20 cellular contexts compared by ENCODE assay signal in the genomic region with DNA sequence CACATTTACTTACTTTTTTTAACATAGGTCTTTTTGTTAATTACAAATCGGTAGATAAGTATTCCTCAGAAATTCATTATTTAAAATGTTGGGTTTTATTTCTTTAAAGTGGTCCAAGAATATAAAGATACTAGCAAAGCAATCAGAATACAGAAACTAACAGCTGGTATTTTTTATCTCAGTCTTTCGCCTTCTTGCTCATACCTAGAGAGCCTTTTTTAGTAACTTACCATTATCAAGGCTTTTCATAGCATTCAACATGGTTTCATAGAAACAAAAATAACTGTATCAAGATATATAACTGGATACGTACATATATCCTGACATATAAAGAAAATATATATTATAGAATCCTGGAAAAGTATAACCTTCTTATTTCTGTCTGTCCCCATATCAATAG.
"Had no signal": no experiment of that assay in that cellular context is flagged by ENCODE, and none has a peak within 500 bp of the region (broad histone marks: within the 10 kb centered on the region; RNA-seq: fewer than 3 reads in every experiment).

No MANE protein-coding gene starts in this region.

- H3K4me1 ChIP-seq: esophagus squamous epithelium, gastrocnemius medialis, left ventricle myocardium inferior, prostate gland, vagina had no signal

- DNase-seq: activated CD4-positive, alpha-beta T cell treated with anti-CD3 and anti-CD28 coated beads for 4 hours; activated CD4-positive, alpha-beta T cell treated with anti-CD3 and anti-CD28 coated beads, Interleukin-2, amount 50 U/mL, for 48 hours; activated CD4-positive, CD25-positive, alpha-beta regulatory T cell; activated gamma-delta T cell; activated naive CD4-positive, alpha-beta T cell treated with anti-CD3 and anti-CD28 coated beads, Interleukin-2, amount 50 U/mL, for 16 hours; activated naive CD8-positive, alpha-beta T cell treated with anti-CD3 and anti-CD28 coated beads, Interleukin-2, amount 50 U/mL, for 24 hours; cortex of kidney; endodermal cell; esophagus squamous epithelium; gastrocnemius medialis; hypothalamus; left ventricle myocardium inferior; midbrain; natural killer cell; stimulated activated CD4-positive, alpha-beta T cell treated with anti-CD3 and anti-CD28 coated beads, Interleukin-2, amount 100 ng/mL, for 48 hours; stimulated activated CD8-positive, alpha-beta memory T cell treated with anti-CD3 and anti-CD28 coated beads, Interleukin-4, amount 100 ng/mL, for 48 hours; stimulated activated naive B cell treated with anti-CD40 and anti-IgM and Interleukin-4, amounts not matched to agents 10 μg/mL and 1 μg/mL and 100 μg/mL, for 72 hours; trophoblast cell had no signal

- H3K4me3 ChIP-seq: esophagus squamous epithelium, gastrocnemius medialis, left ventricle myocardium inferior, prostate gland, vagina had no signal

- H3K36me3 ChIP-seq: esophagus squamous epithelium, gastrocnemius medialis, left ventricle myocardium inferior, prostate gland, vagina had no signal

- ATAC-seq: activated naive CD8-positive, alpha-beta T cell treated with anti-CD3 and anti-CD28 coated beads, Interleukin-2, amount 50 U/mL, for 24 hours; gastrocnemius medialis; natural killer cell; stimulated activated naive B cell treated with anti-CD40 and anti-IgM and Interleukin-4, amounts not matched to agents 10 μg/mL and 1 μg/mL and 100 μg/mL, for 72 hours had no signal

- H3K27ac ChIP-seq: esophagus squamous epithelium, gastrocnemius medialis, left ventricle myocardium inferior, prostate gland, vagina had no signal

- H3K27me3 ChIP-seq: esophagus squamous epithelium, gastrocnemius medialis, vagina had no signal
